In the genomic region with DNA sequence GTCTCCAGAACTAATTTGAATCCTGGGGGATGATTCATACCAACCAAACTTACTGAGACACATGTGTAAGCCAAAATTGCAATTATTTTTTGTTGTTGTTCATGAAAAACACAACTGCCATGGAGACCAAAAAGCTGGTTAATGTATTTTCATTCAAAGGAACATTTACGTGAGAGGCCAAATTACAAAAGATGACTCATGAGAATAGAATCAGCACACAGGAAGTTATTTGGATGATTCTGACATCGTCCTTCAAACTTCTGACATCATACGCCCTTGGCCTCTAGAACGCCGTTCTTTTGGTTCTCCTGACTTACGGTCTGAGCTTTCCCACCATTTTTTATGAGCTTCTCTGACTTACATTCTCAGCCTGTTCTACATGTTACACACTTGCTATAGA, we compare ENCODE assay signal across 13 cellular contexts. TPM values are rescaled to one million over a fixed set of nuclear protein-coding genes. Genes with fewer than 3 reads are reported as not detected.
A peak's percentile ranks its signal among the peaks of the same experiment; 100 is the strongest.
DNase-seq lines count a peak whose midpoint lies in the region; ATAC-seq and TF ChIP-seq lines count a peak whose summit lies in the region.
"Had no signal": no experiment of that assay in that cellular context is flagged by ENCODE, and none has a peak within 500 bp of the region (broad histone marks: within the 10 kb centered on the region; RNA-seq: fewer than 3 reads in every experiment).

No MANE protein-coding gene starts in this region.

- H3K4me3 ChIP-seq in epithelial cell of esophagus (ENCODE audit: low read length): no peak overlapping the region
- H3K4me3 ChIP-seq: PC-9 had no signal

- ATAC-seq in sciatic nerve (no peak), HG02642 (IDR thresholded peaks at IDR 0.05; ENCODE audit: poor library complexity, unreplicated experiment) (no peak)
- ATAC-seq: activated CD8-positive, alpha-beta T cell treated with anti-CD3 and anti-CD28 coated beads for 36 hours had no signal

- intact Hi-C loops in sciatic nerve (cut with DNase I): no loop called here

- DNase-seq in COLO829 (ENCODE audit: low spot score): peak; percentile 13
- DNase-seq in RKO (ENCODE audit: low spot score): peak; percentile 59
- peak; percentile 18 for DNase-seq in epithelial cell of esophagus (ENCODE audit: low read depth)
- DNase-seq in myocyte (ENCODE audit: low read depth): peak; percentile 28
- DNase-seq in activated gamma-delta T cell treated with Interleukin-2 at 50 U/mL for 16 hours: no peak
- DNase-seq in sciatic nerve (ENCODE audit: low spot score): no peak
- no peak for DNase-seq in iPS-NIHi11 (ENCODE audit: low spot score)
- DNase-seq: activated CD8-positive, alpha-beta T cell treated with anti-CD3 and anti-CD28 coated beads for 36 hours; activated naive CD4-positive, alpha-beta T cell treated with anti-CD3 and anti-CD28 coated beads, Interleukin-2, amount 10 ng/mL, durations not matched to agents 7 days and 5 days; KG1; PC-9; T-helper 2 cell had no signal

- TF ChIP-seq CTCF in epithelial cell of esophagus (IDR thresholded peaks at IDR 0.05; ENCODE audit: insufficient read depth, low read depth, low read length, missing control alignments): no peak

RNA-seq across cellular contexts. Expression of a gene that starts 3.0 kb away (rescaled TPM):
- total RNA-seq in myocyte (47.6 and 49.8 TPM in 2 replicates), sciatic nerve (96.6 TPM)
- polyA plus RNA-seq in myocyte (2012): 5.6 TPM

Comparison
In these comparisons a context has a peak if more than half of its experiments do, and no peak if none do; other contexts are left out.
1. DNase-seq: peak in COLO829 (single experiment), RKO (single experiment), epithelial cell of esophagus (single experiment) and myocyte (single experiment); none in activated gamma-delta T cell treated with Interleukin-2 at 50 U/mL for 16 hours (single experiment), sciatic nerve (single experiment) and iPS-NIHi11 (single experiment).